12 cellular contexts compared by ENCODE assay signal in the genomic region with DNA sequence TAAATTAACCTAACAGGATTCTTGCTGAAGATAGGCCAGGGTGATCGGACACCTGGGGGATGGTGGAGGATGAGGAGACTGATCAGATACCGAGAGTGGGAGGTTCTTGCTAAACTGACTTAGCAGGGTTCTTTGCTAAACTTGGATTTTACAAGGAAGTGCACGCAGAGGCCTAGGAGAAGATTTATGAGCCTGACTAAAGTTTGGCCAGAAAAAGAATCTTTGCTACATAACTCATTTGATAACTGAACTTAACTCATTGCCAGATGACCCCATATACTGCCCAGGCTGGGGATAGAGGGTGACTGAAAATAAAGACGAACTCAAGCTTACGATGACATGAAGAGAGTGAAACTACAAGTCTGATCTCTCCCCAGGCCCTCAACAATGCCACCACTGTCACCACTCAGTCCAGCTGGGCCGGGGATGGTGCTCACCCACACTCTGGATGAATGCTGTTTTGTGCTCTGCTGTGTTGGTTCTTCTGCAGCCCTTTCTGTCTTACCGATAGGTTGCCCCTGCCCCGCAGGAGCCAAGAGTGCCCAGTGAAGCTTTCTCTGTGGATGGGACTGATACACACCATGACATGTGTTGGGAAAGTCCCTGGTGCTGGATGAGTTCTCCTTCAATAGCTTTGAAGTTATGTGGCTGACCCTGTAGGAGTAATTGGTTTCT. TPM values are rescaled to one million over a fixed set of nuclear protein-coding genes. Genes with fewer than 3 reads are reported as not detected.
DNase-seq lines count a peak whose midpoint lies in the region; ATAC-seq and TF ChIP-seq lines count a peak whose summit lies in the region.
"Had no signal": no experiment of that assay in that cellular context is flagged by ENCODE, and none has a peak within 500 bp of the region (broad histone marks: within the 10 kb centered on the region; RNA-seq: fewer than 3 reads in every experiment).

No MANE protein-coding gene starts in this region.

- ATAC-seq in IMR-90 (ENCODE audit: low read depth) = no peak
- no peak for ATAC-seq in HG03139 (IDR thresholded peaks at IDR 0.05; ENCODE audit: unreplicated experiment)
- ATAC-seq: left lung had no signal

- H3K4me3 ChIP-seq in GM08714 (ENCODE audit: low read length) = peak overlapping the region; percentile 0; the same call in 1 of the 2 replicates
- H3K4me3 ChIP-seq in IMR-90 (ENCODE audit: insufficient read depth, low read depth, low read length) = no peak overlapping the region
- H3K4me3 ChIP-seq in esophagus squamous epithelium = no peak overlapping the region
- H3K4me3 ChIP-seq in H7 (ENCODE audit: insufficient read depth, low read depth, low read length) = no peak overlapping the region
- H3K4me3 ChIP-seq: left lung, SK-N-MC had no signal

- 0 out of 2 replicates have a peak overlapping the region, but pooled peaks have one; percentile 2 for H3K56ac ChIP-seq in IMR-90 (ENCODE audit: extremely low read depth, insufficient read depth, low read length)

- peak overlapping the region; percentile 88 for H4K5ac ChIP-seq in IMR-90 (ENCODE audit: low read depth, low read length)

- H3K4me2 ChIP-seq in IMR-90 (ENCODE audit: low read depth, low read length) = peak overlapping the region; percentile 85

- peak overlapping the region; percentile 83 for H2AK9ac ChIP-seq in IMR-90 (replicated peaks; ENCODE audit: low read depth, low read length, poor library complexity)

- peak overlapping the region; percentile 87 for H3K14ac ChIP-seq in IMR-90 (replicated peaks; ENCODE audit: low read depth, low read length)

- peak overlapping the region; percentile 79 for H3K23ac ChIP-seq in IMR-90 (ENCODE audit: low read depth, low read length)

- no peaks in the 10 kb centered on the region for H3K9me3 ChIP-seq in IMR-90 (ENCODE audit: control insufficient read depth, insufficient read depth, low read length)
- no peaks in the 10 kb centered on the region for H3K9me3 ChIP-seq in esophagus squamous epithelium
- H3K9me3 ChIP-seq: left lung had no signal

- no peak for TF ChIP-seq POLR2A in IMR-90 (IDR thresholded peaks at IDR 0.05; ENCODE audit: low read depth, low read length)
- no peak for TF ChIP-seq POLR2A in esophagus squamous epithelium (IDR thresholded peaks at IDR 0.05)

- BruUV-seq in IMR-90 (replicated peaks; lab: Mats Ljungman, UMichigan) = no TSS peak

- H3K79me1 ChIP-seq in IMR-90 (ENCODE audit: low read depth in 1 of 2, low read length in 2 of 2) = peaks cover 26 to 78% of the 10 kb centered on the region in 2 experiments

- H3K36me3 ChIP-seq in IMR-90 (ENCODE audit: control insufficient read depth, insufficient read depth, low read length) (no peaks in the 10 kb centered on the region), esophagus squamous epithelium (no peaks in the 10 kb centered on the region), H7 (replicated peaks; ENCODE audit: control insufficient read depth, insufficient read depth, low read length) (no peaks in the 10 kb centered on the region)
- H3K36me3 ChIP-seq: left lung had no signal

- POLR2A ChIA-PET in IMR-90 (lab: Charles Lee; ENCODE audit: unreplicated experiment) = no interaction called here

- peak overlapping the region; percentile 56 for H3K4ac ChIP-seq in IMR-90 (ENCODE audit: low read depth, low read length)

- DNase-seq in IMR-90 = peak; percentile 65
- DNase-seq in esophagus squamous epithelium (lab: John Stamatoyannopoulos, UW) = no peak
- DNase-seq in posterior cingulate gyrus = peak; percentile 62 to 97 (median 75)
- no peak for DNase-seq in NCI-H1694 (lab: John Stamatoyannopoulos, UW)
- DNase-seq in activated naive CD4-positive, alpha-beta T cell treated with anti-CD3 and anti-CD28 coated beads, Interleukin-2, amount 50 U/mL, for 16 hours = no peak
- no peak for DNase-seq in H7
- DNase-seq: left lung; NCI-H1417 treated with DMSO at 0.1 percent for 48 hours; stimulated activated CD4-positive, alpha-beta T cell treated with anti-CD3 and anti-CD28 coated beads, Interleukin-4, amount 100 ng/mL, for 24 hours had no signal

- H3K4me1 ChIP-seq in IMR-90 (ENCODE audit: control insufficient read depth, insufficient read depth, low read length) (peaks cover 36% of the 10 kb centered on the region), esophagus squamous epithelium (peaks cover 36 to 99% (median 68%) of the 10 kb centered on the region in 3 donors)

- in situ Hi-C loops in IMR-90 (cut with MboI; ENCODE audit: low sequenced_read_pairs) = no loop called here

- peak overlapping the region; percentile 75; the same call in 1 of the 2 replicates for H4K91ac ChIP-seq in IMR-90 (ENCODE audit: insufficient read depth, low read depth, low read length)

- peak overlapping the region; percentile 36; the same call in 1 of the 2 replicates for H2BK20ac ChIP-seq in IMR-90 (ENCODE audit: low read depth, low read length)

- CTCF ChIA-PET in IMR-90 (lab: Yijun Ruan, JAX) = interaction anchor here (0.6 kb wide), 1 partner anchor 29 kb away, joined by 3 read pairs; no protein-coding TSS in a partner anchor

- peak overlapping the region; percentile 80 for H2BK120ac ChIP-seq in IMR-90 (ENCODE audit: low read depth, low read length)

- H4K20me1 ChIP-seq in IMR-90 (ENCODE audit: insufficient read depth, low read length) = 0 out of 2 replicates have a peak, but pooled peaks cover 3% of the 10 kb centered on the region

- TF ChIP-seq CTCF in IMR-90 (conservative IDR thresholded peaks at IDR 0.05; ENCODE audit: low read depth, low read length) (no peak), esophagus squamous epithelium (IDR thresholded peaks at IDR 0.05) (no peak)

- H3K18ac ChIP-seq in IMR-90 (ENCODE audit: low read depth, low read length) = peak overlapping the region; percentile 93

- H2BK15ac ChIP-seq in IMR-90 (ENCODE audit: low read depth, low read length) = peak overlapping the region; percentile 26; the same call in 1 of the 3 replicates

- no peak overlapping the region for H2AFZ ChIP-seq in IMR-90 (replicated peaks; ENCODE audit: low read length, poor library complexity)

- intact Hi-C loops in IMR-90 (cut with micrococcal nuclease) = loop anchor here (5.0 kb wide), 1 partner anchor 64 kb away; no protein-coding TSS in a partner anchor
- intact Hi-C loops in esophagus squamous epithelium (cut with DNase I) = no loop called here
- intact Hi-C loops in posterior cingulate gyrus (cut with DNase I) = no loop called here

- H3K9ac ChIP-seq in IMR-90 (ENCODE audit: low read depth, low read length) = peak overlapping the region; percentile 46

- H3K9me1 ChIP-seq in IMR-90 (ENCODE audit: insufficient read depth, low read length) = peaks cover 24% of the 10 kb centered on the region

- H3K27ac ChIP-seq in IMR-90 (ENCODE audit: insufficient read depth, low read length) = peak overlapping the region; percentile 58
- peak overlapping the region in 3 of 4 donors; percentile 13 to 81 (median 71) for H3K27ac ChIP-seq in esophagus squamous epithelium
- H3K27ac ChIP-seq: SK-N-MC had no signal

- WGBS in IMR-90 (ENCODE audit: extremely low coverage in 2 of 2, insufficient read length in 1 of 2), 2 experiments = 100% methylated on average over 1 of the region's 8 CpGs; no CpG with 5 or more reads in 1 of the 2 experiments
- 68 to 85% methylated on average over 8 of the region's 8 CpGs for WGBS in esophagus squamous epithelium, 2 donors

- H2BK5ac ChIP-seq in IMR-90 (ENCODE audit: low read depth, low read length, poor library complexity, severe bottlenecking) = peak overlapping the region; percentile 76

- no peak for TF ChIP-seq RAD21 in IMR-90 (IDR thresholded peaks at IDR 0.05; ENCODE audit: low read length)

- peak overlapping the region; percentile 79 for H2AK5ac ChIP-seq in IMR-90 (ENCODE audit: low read depth, low read length)

- dilution Hi-C loops in IMR-90 (cut with HindIII; ENCODE audit: low sequenced_read_pairs, unreplicated experiment) = no loop called here

- H3K27me3 ChIP-seq in IMR-90 (ENCODE audit: control insufficient read depth, insufficient read depth, low read length) = no peaks in the 10 kb centered on the region
- H3K27me3 ChIP-seq in esophagus squamous epithelium = no peaks in the 10 kb centered on the region
- H3K27me3 ChIP-seq in H7 (ENCODE audit: control insufficient read depth, insufficient read depth, low read length) = no peaks in the 10 kb centered on the region
- H3K27me3 ChIP-seq: left lung had no signal

- peak overlapping the region; percentile 53 to 79; a peak in 3 of 4 replicates for H4K8ac ChIP-seq in IMR-90 (ENCODE audit: low read depth in 2 of 2, low read length in 2 of 2)

TF ChIP-seq in IMR-90, 13 proteins besides CTCF, POLR2A, EP300 and RAD21 (continues in another document):
- TF ChIP-seq RCOR1 (IDR thresholded peaks at IDR 0.05; ENCODE audit: insufficient replicate concordance, low read length) (no peak), CHD1 (IDR thresholded peaks at IDR 0.05; ENCODE audit: low read depth, low read length) (no peak), FOS (IDR thresholded peaks at IDR 0.05; ENCODE audit: low read depth, low read length) (no peak), RFX5 (IDR thresholded peaks at IDR 0.05; ENCODE audit: low read depth, low read length) (no peak), ELK1 (IDR thresholded peaks at IDR 0.05; ENCODE audit: borderline replicate concordance, low read depth, low read length) (no peak), NFE2L2 (IDR thresholded peaks at IDR 0.05; ENCODE audit: low read depth, low read length) (no peak), CEBPB (IDR thresholded peaks at IDR 0.05; ENCODE audit: low read depth, low read length) (no peak), MXI1 (IDR thresholded peaks at IDR 0.05; ENCODE audit: borderline replicate concordance, low read depth, low read length) (no peak)

RNA-seq across cellular contexts. Expression of gene PPFIBP1, which starts 29.0 kb away (rescaled TPM):
- 72.2 and 78.6 TPM in 2 replicates for total RNA-seq in IMR-90 (2012; rRNA removed)
- polyA plus RNA-seq in IMR-90 (2012; rRNA removed) = 27.5 and 30.4 TPM in 2 replicates
- 6.9 and 9.1 TPM in 2 replicates for polyA plus RNA-seq in IMR-90 (2012; cell fraction: cytosol; rRNA removed)
- polyA plus RNA-seq in IMR-90 (2012; cell fraction: nucleus; rRNA removed; ENCODE audit: low replicate concordance) = 14.5 and 64.6 TPM in 2 replicates
- 10 to 100 TPM; 41.9 to 62.6 (median 46.7) TPM for total RNA-seq in esophagus squamous epithelium
- total RNA-seq in H7 (2014; rRNA removed; shearing (Covaris generic)) = 17.0 and 18.7 TPM in 2 replicates

Comparison
In these comparisons a context has a peak if more than half of its experiments do, and no peak if none do; other contexts are left out.
1. DNase-seq: peak in IMR-90 (single experiment) and posterior cingulate gyrus (10 of 10); none in esophagus squamous epithelium (single experiment), NCI-H1694 (single experiment), activated naive CD4-positive, alpha-beta T cell treated with anti-CD3 and anti-CD28 coated beads, Interleukin-2, amount 50 U/mL, for 16 hours (single experiment) and H7 (single experiment).